In genomic region chr2:45770773-45771172, GRCh38 we compare ENCODE assay signal across 14 cellular contexts.
A peak's percentile ranks its signal among the peaks of the same experiment; 100 is the strongest.
DNase-seq lines count a peak whose midpoint lies in the region; ATAC-seq and TF ChIP-seq lines count a peak whose summit lies in the region.
"Had no signal": no experiment of that assay in that cellular context is flagged by ENCODE, and none has a peak within 500 bp of the region (broad histone marks: within the 10 kb centered on the region; RNA-seq: fewer than 3 reads in every experiment).

No MANE protein-coding gene starts in this region.

- no peak overlapping the region for H4K5ac ChIP-seq in H9 (ENCODE audit: insufficient read length, low read depth, low read length)

- H4K20me1 ChIP-seq in H9 (ENCODE audit: control insufficient read depth, insufficient read depth, insufficient read length), result no peaks in the 10 kb centered on the region

- H3T11ph ChIP-seq in H9 (ENCODE audit: low read length), result no peak overlapping the region

- H3K23ac ChIP-seq in H9 (ENCODE audit: insufficient read length, low read depth, low read length), result no peak overlapping the region

- peaks cover 2% of the 10 kb centered on the region; the same call in 1 of the 2 replicates for H3K27me3 Mint-ChIP-seq in H9 (ENCODE audit: low read depth)
- peaks cover 2% of the 10 kb centered on the region for H3K27me3 Mint-ChIP-seq in activated CD4-positive, alpha-beta memory T cell treated with anti-CD3 and anti-CD28 coated beads, Interleukin-2, amount 10 ng/mL, durations not matched to agents 7 days and 5 days

- H2AK5ac ChIP-seq in H9 (ENCODE audit: insufficient read length, low read length), result no peak overlapping the region

- H3K9me3 ChIP-seq in H9 (ENCODE audit: control insufficient read depth, low read depth, low read length), result no peaks in the 10 kb centered on the region
- no peaks in the 10 kb centered on the region for H3K9me3 ChIP-seq in lower lobe of right lung
- no peaks in the 10 kb centered on the region for H3K9me3 ChIP-seq in SJCRH30 (replicated peaks)

- H3K4me3 Mint-ChIP-seq in H9, result no peak overlapping the region
- no peak overlapping the region for H3K4me3 Mint-ChIP-seq in activated CD4-positive, alpha-beta memory T cell treated with anti-CD3 and anti-CD28 coated beads, Interleukin-2, amount 10 ng/mL, durations not matched to agents 7 days and 5 days
- H3K4me3 Mint-ChIP-seq: GM23338 had no signal

- H4K91ac ChIP-seq in H9 (ENCODE audit: insufficient read length, low read depth, low read length), result no peak overlapping the region

- intact Hi-C loops in lower lobe of right lung (cut with DNase I), result loop anchor here (10.0 kb wide), 1 partner anchor 126 kb away; no protein-coding TSS in a partner anchor

- H2BK20ac ChIP-seq in H9 (ENCODE audit: low read depth, low read length, poor library complexity, severe bottlenecking), result no peak overlapping the region

- H3K23me2 ChIP-seq in H9 (ENCODE audit: insufficient read length, low read depth, low read length, poor library complexity, severe bottlenecking), result no peaks in the 10 kb centered on the region

- no peak overlapping the region for H2BK15ac ChIP-seq in H9 (ENCODE audit: low read depth, low read length)

- no peaks in the 10 kb centered on the region for H3K79me1 ChIP-seq in H9 (ENCODE audit: insufficient read depth, low read depth, low read length, poor library complexity, severe bottlenecking)

- H2BK120ac ChIP-seq in H9 (ENCODE audit: low read depth, low read length, poor library complexity, severe bottlenecking), result no peak overlapping the region

- peak overlapping the region in 2 of 3 experiments; percentile 31 to 62; a peak in 1 of 7 replicates for H3K27ac Mint-ChIP-seq in H9
- H3K27ac Mint-ChIP-seq in activated CD4-positive, alpha-beta memory T cell treated with anti-CD3 and anti-CD28 coated beads, Interleukin-2, amount 10 ng/mL, durations not matched to agents 7 days and 5 days, result no peak overlapping the region
- H3K27ac Mint-ChIP-seq: GM23338 had no signal

- H3K36me3 ChIP-seq in lower lobe of right lung (no peaks in the 10 kb centered on the region), SJCRH30 (no peaks in the 10 kb centered on the region)

- H3K4ac ChIP-seq in H9 (ENCODE audit: low read depth, low read length), result no peak overlapping the region

- H3K9ac ChIP-seq in H9 (ENCODE audit: extremely low read depth, insufficient read length, low read length), result no peak overlapping the region

- CTCF ChIA-PET in activated CD4-positive, alpha-beta memory T cell treated with anti-CD3 and anti-CD28 coated beads, Interleukin-2, amount 10 ng/mL, durations not matched to agents 7 days and 5 days (lab: Charles Lee), result interaction anchor here (0.7 to 1.1 kb wide), 3 partner anchors 8 to 12 kb away, joined by 3 to 7 read pairs (median 4); no protein-coding TSS in a partner anchor

- no peaks in the 10 kb centered on the region for H3K27me3 ChIP-seq in H9 (ENCODE audit: insufficient read depth, low read length)
- H3K27me3 ChIP-seq in lower lobe of right lung (ENCODE audit: low read depth), result no peaks in the 10 kb centered on the region
- no peaks in the 10 kb centered on the region for H3K27me3 ChIP-seq in SJCRH30

- POLR2A ChIA-PET in activated CD4-positive, alpha-beta memory T cell treated with anti-CD3 and anti-CD28 coated beads, Interleukin-2, amount 10 ng/mL, durations not matched to agents 7 days and 5 days (lab: Charles Lee), result no interaction called here

- ATAC-seq in lower lobe of right lung, result no peak

- no peak overlapping the region for H3K14ac ChIP-seq in H9 (ENCODE audit: insufficient read depth, low read length)

- no peak overlapping the region for H2BK5ac ChIP-seq in H9 (ENCODE audit: insufficient read length, low read length)

- no peaks in the 10 kb centered on the region for H3K4me1 ChIP-seq in H9 (ENCODE audit: insufficient read depth, low read length)
- peaks cover 60% of the 10 kb centered on the region for H3K4me1 ChIP-seq in lower lobe of right lung
- peaks cover 7% of the 10 kb centered on the region; the same call in 1 of the 2 replicates for H3K4me1 ChIP-seq in SJCRH30

- H3K56ac ChIP-seq in H9 (ENCODE audit: insufficient read length, low read depth, low read length), result no peak overlapping the region

- WGBS in H9 (ENCODE audit: extremely low coverage, insufficient read length, low lambda C conversion rate), result no CpG with 5 or more reads among the region's 1 CpG

- no peak overlapping the region for H2AFZ ChIP-seq in H9 (ENCODE audit: low read length)
- H2AFZ ChIP-seq: GM23338 had no signal

- H3K36me3 Mint-ChIP-seq in H9 (ENCODE audit: insufficient read depth in 1 of 3, low read depth in 3 of 3), result no peaks in the 10 kb centered on the region
- H3K36me3 Mint-ChIP-seq in activated CD4-positive, alpha-beta memory T cell treated with anti-CD3 and anti-CD28 coated beads, Interleukin-2, amount 10 ng/mL, durations not matched to agents 7 days and 5 days (ENCODE audit: low read depth), result no peaks in the 10 kb centered on the region

- H3K79me2 ChIP-seq in H9 (ENCODE audit: insufficient read depth, low read length), result no peaks in the 10 kb centered on the region

- H3K9me3 Mint-ChIP-seq in H9, result no peaks in the 10 kb centered on the region
- H3K9me3 Mint-ChIP-seq in activated CD4-positive, alpha-beta memory T cell treated with anti-CD3 and anti-CD28 coated beads, Interleukin-2, amount 10 ng/mL, durations not matched to agents 7 days and 5 days, result no peaks in the 10 kb centered on the region
- H3K9me3 Mint-ChIP-seq: GM23338 had no signal

- H4K8ac ChIP-seq in H9 (replicated peaks; ENCODE audit: insufficient read length, low read depth, low read length), result no peak overlapping the region

- H2BK12ac ChIP-seq in H9 (ENCODE audit: insufficient read length, low read depth, low read length), result no peak overlapping the region

- peaks cover 25 to 26% of the 10 kb centered on the region in 2 experiments for H3K4me1 Mint-ChIP-seq in H9
- peaks cover 2% of the 10 kb centered on the region for H3K4me1 Mint-ChIP-seq in activated CD4-positive, alpha-beta memory T cell treated with anti-CD3 and anti-CD28 coated beads, Interleukin-2, amount 10 ng/mL, durations not matched to agents 7 days and 5 days

- no peak overlapping the region for H3K18ac ChIP-seq in H9 (ENCODE audit: insufficient read length, low read depth, low read length)

- no peak for TF ChIP-seq CTCF in H9 (conservative IDR thresholded peaks at IDR 0.05)
- TF ChIP-seq CTCF in lower lobe of right lung (IDR thresholded peaks at IDR 0.05), result no peak

- H3K27ac ChIP-seq in H9 (ENCODE audit: insufficient read length, low read depth, low read length) (no peak overlapping the region), lower lobe of right lung (peak overlapping the region; percentile 58), SJCRH30 (no peak overlapping the region)
- H3K27ac ChIP-seq: C4-2B, epithelial cell of prostate had no signal

- H3K4me2 ChIP-seq in H9 (ENCODE audit: insufficient read depth, insufficient read length, low read length), result no peak overlapping the region
- H3K4me2 ChIP-seq: GM23338 had no signal

- DNase-seq in H9, result no peak
- peak; percentile 61 for DNase-seq in dermis blood vessel endothelial cell
- DNase-seq in lower lobe of right lung, result no peak
- DNase-seq in skeletal muscle cell (ENCODE audit: low read depth), result no peak
- no peak for DNase-seq in NCI-H510A treated with DMSO at 0.1 percent for 48 hours (lab: John Stamatoyannopoulos, UW)
- no peak for DNase-seq in DMS153 (lab: John Stamatoyannopoulos, UW)
- no peak for DNase-seq in SJCRH30
- DNase-seq in activated CD4-positive, alpha-beta memory T cell treated with anti-CD3 and anti-CD28 coated beads, Interleukin-2, amount 10 ng/mL, durations not matched to agents 7 days and 5 days, result no peak
- DNase-seq: DND-41; NCI-H1092; stimulated activated CD4-positive, alpha-beta T cell treated with anti-CD3 and anti-CD28 coated beads, Interleukin-15, amount 100 ng/mL, for 24 hours had no signal

- H3K4me3 ChIP-seq in lower lobe of right lung (peak overlapping the region; percentile 29), skeletal muscle cell (ENCODE audit: low read depth, low read length) (peak overlapping the region; percentile 2), SJCRH30 (no peak overlapping the region)
- H3K4me3 ChIP-seq: GM23338 had no signal
